Comparison of ENCODE assay signal across 17 cellular contexts in genomic region chr6:160084198-160084776, GRCh38. TPM values are rescaled to one million over a fixed set of nuclear protein-coding genes. Genes with fewer than 3 reads are reported as not detected.
"Had no signal": no experiment of that assay in that cellular context is flagged by ENCODE, and none has a peak within 500 bp of the region (broad histone marks: within the 10 kb centered on the region; RNA-seq: fewer than 3 reads in every experiment).

No MANE protein-coding gene starts in this region.

- H3K4me3 ChIP-seq: lower lobe of right lung, pancreas, tibial artery, vagina had no signal

- H3K9me3 Mint-ChIP-seq: activated naive CD4-positive, alpha-beta T cell treated with anti-CD3 and anti-CD28 coated beads for 36 hours; activated T-helper 2 cell treated with anti-CD3 and anti-CD28 coated beads, Interferon-gamma antibody, Interleukin-2, Interleukin-4, amounts not matched to agents 10 μg/mL and 5 μg/mL and 100 μg/mL, durations not matched to agents 14 hours and 24 hours and 36 hours; neural crest cell had no signal

- H3K27me3 ChIP-seq: pancreas, tibial artery, vagina had no signal

- H3K27ac ChIP-seq: epithelial cell of prostate, lower lobe of right lung, pancreas, tibial artery, vagina, WERI-Rb-1 had no signal

- H3K27ac Mint-ChIP-seq: activated naive CD4-positive, alpha-beta T cell treated with anti-CD3 and anti-CD28 coated beads for 36 hours; activated T-helper 2 cell treated with anti-CD3 and anti-CD28 coated beads, Interferon-gamma antibody, Interleukin-2, Interleukin-4, amounts not matched to agents 10 μg/mL and 5 μg/mL and 100 μg/mL, durations not matched to agents 14 hours and 24 hours and 36 hours had no signal

- ATAC-seq: pancreas had no signal

- H3K4me1 Mint-ChIP-seq: neural crest cell had no signal

- DNase-seq: activated CD8-positive, alpha-beta memory T cell treated with anti-CD3 and anti-CD28 coated beads for 24 hours; activated naive CD4-positive, alpha-beta T cell treated with anti-CD3 and anti-CD28 coated beads for 36 hours; amniotic stem cell; central memory CD4-positive, alpha-beta T cell; effector memory CD4-positive, alpha-beta T cell; head of caudate nucleus; lower lobe of right lung; pancreas; stimulated activated CD4-positive, alpha-beta T cell treated with anti-CD3 and anti-CD28 coated beads, Interleukin-2, amount 100 ng/mL, for 48 hours; stimulated activated naive CD4-positive, alpha-beta T cell; tibial artery; WERI-Rb-1 had no signal

- H3K4me1 ChIP-seq: lower lobe of right lung, pancreas had no signal

- H3K9me3 ChIP-seq: lower lobe of right lung, pancreas, tibial artery, vagina had no signal

- H3K4me3 Mint-ChIP-seq: activated naive CD4-positive, alpha-beta T cell treated with anti-CD3 and anti-CD28 coated beads for 36 hours; neural crest cell had no signal

RNA-seq across cellular contexts. Expression of gene SLC22A1, which starts 37.3 kb away (rescaled TPM):
- total RNA-seq: activated naive CD4-positive, alpha-beta T cell treated with anti-CD3 and anti-CD28 coated beads for 36 hours; frontal cortex had no signal
